22 cellular contexts compared by ENCODE assay signal in genomic region chr5:6902597-6902996, GRCh38.
DNase-seq lines count a peak whose midpoint lies in the region; ATAC-seq and TF ChIP-seq lines count a peak whose summit lies in the region.
"Had no signal": no experiment of that assay in that cellular context is flagged by ENCODE, and none has a peak within 500 bp of the region (broad histone marks: within the 10 kb centered on the region; RNA-seq: fewer than 3 reads in every experiment).

No MANE protein-coding gene starts in this region.

- H3K4me3 Mint-ChIP-seq in brain = no peak overlapping the region
- H3K4me3 Mint-ChIP-seq: activated CD8-positive, alpha-beta T cell treated with anti-CD3 and anti-CD28 coated beads, Interleukin-2, amount 10 ng/mL, durations not matched to agents 7 days and 5 days; CD8-positive, alpha-beta T cell; naive thymus-derived CD4-positive, alpha-beta T cell; stimulated activated naive CD8-positive, alpha-beta T cell treated with anti-CD3 and anti-CD28 coated beads, Interleukin-15, amount 100 ng/mL, for 72 hours had no signal

- DNase-seq in DMS53 (lab: John Stamatoyannopoulos, UW) = peak; percentile 47
- DNase-seq in DMS53 treated with DMSO at 0.1 percent for 48 hours (lab: John Stamatoyannopoulos, UW; ENCODE audit: unreplicated experiment) = no peak
- DNase-seq in NCI-H345 (lab: John Stamatoyannopoulos, UW) = peak; percentile 79
- DNase-seq in posterior cingulate gyrus = peak in 8 of 10 donors; percentile 65 to 94 (median 79)
- DNase-seq in NCI-H146 treated with DMSO at 0.1 percent for 48 hours (lab: John Stamatoyannopoulos, UW; ENCODE audit: unreplicated experiment) = no peak
- DNase-seq: activated CD4-positive, CD25-positive, alpha-beta regulatory T cell; activated CD8-positive, alpha-beta T cell treated with anti-CD3 and anti-CD28 coated beads, Interleukin-2, amount 10 ng/mL, durations not matched to agents 7 days and 5 days; activated gamma-delta T cell treated with Interleukin-2 at 50 U/mL for 16 hours; adrenal gland; CD8-positive, alpha-beta T cell; cortex of kidney; KBM-7; mesendoderm; naive thymus-derived CD4-positive, alpha-beta T cell; NCI-H2029; right cardiac atrium; SK-N-SH; stimulated activated naive CD8-positive, alpha-beta T cell treated with anti-CD3 and anti-CD28 coated beads, Interleukin-15, amount 100 ng/mL, for 72 hours; T-helper 2 cell had no signal

- peak overlapping the region in 4 of 5 experiments; percentile 44 to 84 (median 76) for H3K27ac Mint-ChIP-seq in brain
- H3K27ac Mint-ChIP-seq: activated CD8-positive, alpha-beta T cell treated with anti-CD3 and anti-CD28 coated beads, Interleukin-2, amount 10 ng/mL, durations not matched to agents 7 days and 5 days; CD8-positive, alpha-beta T cell; naive thymus-derived CD4-positive, alpha-beta T cell; stimulated activated naive CD8-positive, alpha-beta T cell treated with anti-CD3 and anti-CD28 coated beads, Interleukin-15, amount 100 ng/mL, for 72 hours had no signal

- no peak for TF ChIP-seq CTCF in brain (conservative IDR thresholded peaks at IDR 0.05)

- intact Hi-C loops in posterior cingulate gyrus (cut with DNase I) = no loop called here

- ATAC-seq in HG03025 (IDR thresholded peaks at IDR 0.05; ENCODE audit: low FRiP score, unreplicated experiment) (no peak), HG03095 (IDR thresholded peaks at IDR 0.05; ENCODE audit: unreplicated experiment) (no peak)
- ATAC-seq: activated CD8-positive, alpha-beta T cell treated with anti-CD3 and anti-CD28 coated beads, Interleukin-2, amount 10 ng/mL, durations not matched to agents 7 days and 5 days; CD8-positive, alpha-beta T cell; naive thymus-derived CD4-positive, alpha-beta T cell; right cardiac atrium had no signal

- peaks cover 0 to 14% (median 5%) of the 10 kb centered on the region in 5 experiments for H3K9me3 Mint-ChIP-seq in brain
- H3K9me3 Mint-ChIP-seq: CD8-positive, alpha-beta T cell; stimulated activated naive CD8-positive, alpha-beta T cell treated with anti-CD3 and anti-CD28 coated beads, Interleukin-15, amount 100 ng/mL, for 72 hours had no signal

- H3K36me3 Mint-ChIP-seq in brain = no peaks in the 10 kb centered on the region
- H3K36me3 Mint-ChIP-seq: CD8-positive, alpha-beta T cell; naive thymus-derived CD4-positive, alpha-beta T cell had no signal

- H3K4me1 Mint-ChIP-seq in brain = peaks cover 33% of the 10 kb centered on the region
- H3K4me1 Mint-ChIP-seq: naive thymus-derived CD4-positive, alpha-beta T cell; stimulated activated naive CD8-positive, alpha-beta T cell treated with anti-CD3 and anti-CD28 coated beads, Interleukin-15, amount 100 ng/mL, for 72 hours had no signal

- H3K27me3 Mint-ChIP-seq in brain = peaks cover 11% of the 10 kb centered on the region
- H3K27me3 Mint-ChIP-seq: stimulated activated naive CD8-positive, alpha-beta T cell treated with anti-CD3 and anti-CD28 coated beads, Interleukin-15, amount 100 ng/mL, for 72 hours had no signal

Comparison
In these comparisons a context has a peak if more than half of its experiments do, and no peak if none do; other contexts are left out.
1. DNase-seq: peak in DMS53 (single experiment), NCI-H345 (single experiment) and posterior cingulate gyrus (8 of 10); none in DMS53 treated with DMSO at 0.1 percent for 48 hours (single experiment) and NCI-H146 treated with DMSO at 0.1 percent for 48 hours (single experiment).